ENCODE assay signal across 22 cellular contexts in genomic region chr19:45149129-45149528, GRCh38. TPM values are rescaled to one million over a fixed set of nuclear protein-coding genes. Genes with fewer than 3 reads are reported as not detected.
A peak's percentile ranks its signal among the peaks of the same experiment; 100 is the strongest.
DNase-seq lines count a peak whose midpoint lies in the region; ATAC-seq, FAIRE-seq and TF ChIP-seq lines count a peak whose summit lies in the region.
"Had no signal": no experiment of that assay in that cellular context is flagged by ENCODE, and none has a peak within 500 bp of the region (broad histone marks: within the 10 kb centered on the region; RNA-seq: fewer than 3 reads in every experiment).

No MANE protein-coding gene starts in this region.

- peak overlapping the region; percentile 45 for H3K4me3 Mint-ChIP-seq in CD4-positive, alpha-beta T cell
- H3K4me3 Mint-ChIP-seq in astrocyte (ENCODE audit: unreplicated experiment), result peak overlapping the region; percentile 50
- H3K4me3 Mint-ChIP-seq: CD14-positive monocyte had no signal

- H3K9ac ChIP-seq in HCT116 (ENCODE audit: low read length) (no peak overlapping the region), astrocyte (ENCODE audit: low read length) (no peak overlapping the region)

- no peak overlapping the region for H2AFZ ChIP-seq in HCT116 (ENCODE audit: low read depth, low read length, poor library complexity, severe bottlenecking)
- no peak overlapping the region for H2AFZ ChIP-seq in astrocyte (ENCODE audit: low read depth, low read length)
- H2AFZ ChIP-seq in osteoblast (ENCODE audit: low read length), result no peak overlapping the region

- peak overlapping the region; percentile 45 for H3K27ac Mint-ChIP-seq in CD4-positive, alpha-beta T cell
- H3K27ac Mint-ChIP-seq in astrocyte (ENCODE audit: unreplicated experiment), result no peak overlapping the region

- peaks cover 12% of the 10 kb centered on the region for H3K27me3 Mint-ChIP-seq in CD4-positive, alpha-beta T cell
- H3K27me3 Mint-ChIP-seq in astrocyte (ENCODE audit: low read depth, unreplicated experiment), result peaks cover 13% of the 10 kb centered on the region

- TF ChIP-seq POLR2A in HCT116 (IDR thresholded peaks at IDR 0.05; ENCODE audit: borderline replicate concordance, extremely low read depth, insufficient read depth, insufficient read length), result no peak

- no peak overlapping the region for H3K4me2 ChIP-seq in HCT116 (ENCODE audit: low read length)
- no peak overlapping the region for H3K4me2 ChIP-seq in astrocyte (ENCODE audit: low read length)
- H3K4me2 ChIP-seq in osteoblast (ENCODE audit: insufficient read depth, low read length), result no peak overlapping the region
- H3K4me2 ChIP-seq: A549 had no signal

- H3K27me3 ChIP-seq in CD4-positive, alpha-beta T cell (ENCODE audit: control insufficient read depth, insufficient read depth, low read length), result no peaks in the 10 kb centered on the region
- H3K27me3 ChIP-seq in HCT116 (ENCODE audit: insufficient read depth, low read length) (no peaks in the 10 kb centered on the region), astrocyte (ENCODE audit: insufficient read depth, low read length) (peaks cover 18% of the 10 kb centered on the region), osteoblast (ENCODE audit: insufficient read depth, low read length) (peaks cover 24% of the 10 kb centered on the region)

- no peaks in the 10 kb centered on the region for H3K36me3 Mint-ChIP-seq in CD4-positive, alpha-beta T cell (ENCODE audit: low read depth)
- H3K36me3 Mint-ChIP-seq in astrocyte (ENCODE audit: low read depth, unreplicated experiment), result peaks cover 26% of the 10 kb centered on the region

- FAIRE-seq in astrocyte (lab: Jason Lieb, UNC), result no peak
- FAIRE-seq: A549, D721Med, GM12878, H1 had no signal

- no peaks in the 10 kb centered on the region for H3K9me3 Mint-ChIP-seq in CD4-positive, alpha-beta T cell
- peaks cover 7% of the 10 kb centered on the region for H3K9me3 Mint-ChIP-seq in astrocyte (ENCODE audit: unreplicated experiment)

- RAD21 ChIA-PET in HCT116 (lab: Charles Lee; ENCODE audit: low non-redundant PET in 1 of 2, low total read pairs in 2 of 2, uncharacterized antibody in 2 of 2, unreplicated experiment in 2 of 2), result no interaction called here

- no peaks in the 10 kb centered on the region for H4K20me1 ChIP-seq in HCT116 (ENCODE audit: insufficient read depth)
- H4K20me1 ChIP-seq in astrocyte (ENCODE audit: insufficient read depth, low read length), result peaks cover 29% of the 10 kb centered on the region
- H4K20me1 ChIP-seq in osteoblast (ENCODE audit: insufficient read depth, low read length), result peaks cover 16% of the 10 kb centered on the region

- BruUV-seq in HCT116 (replicated peaks; lab: Mats Ljungman, UMichigan), result TSS peak; percentile 16

- ATAC-seq in CD4-positive, alpha-beta T cell (ENCODE audit: poor library complexity), result no peak
- ATAC-seq in HCT116, result no peak
- ATAC-seq in HG02938 (IDR thresholded peaks at IDR 0.05; ENCODE audit: unreplicated experiment), result no peak
- ATAC-seq in HG03378 (IDR thresholded peaks at IDR 0.05; ENCODE audit: unreplicated experiment), result no peak
- ATAC-seq: A549, GM12878, Panc1 had no signal

- H3K4me1 Mint-ChIP-seq in CD4-positive, alpha-beta T cell (ENCODE audit: low read depth), result peaks cover 18% of the 10 kb centered on the region
- peaks cover 2% of the 10 kb centered on the region for H3K4me1 Mint-ChIP-seq in astrocyte (ENCODE audit: low read depth, unreplicated experiment)

- H3K79me2 ChIP-seq in HCT116 (ENCODE audit: insufficient read depth, low read length) (no peaks in the 10 kb centered on the region), astrocyte (ENCODE audit: insufficient read depth, low read length) (no peaks in the 10 kb centered on the region), osteoblast (ENCODE audit: insufficient read depth, low read length) (no peaks in the 10 kb centered on the region)

- intact Hi-C loops in CD4-positive, alpha-beta T cell (cut with DNase I, micrococcal nuclease), result no loop called here
- intact Hi-C loops in HCT116 (cut with micrococcal nuclease), result no loop called here

- TF ChIP-seq CTCF in CD4-positive, alpha-beta T cell (IDR thresholded peaks at IDR 0.05), result no peak
- no peak for TF ChIP-seq CTCF in HCT116 (IDR thresholded peaks at IDR 0.05 in 2 of 3, conservative IDR thresholded peaks at IDR 0.05 in 1 of 3; ENCODE audit: borderline replicate concordance in 1 of 3, insufficient read depth in 1 of 3, low read depth in 2 of 3, low read length in 2 of 3)
- TF ChIP-seq CTCF in astrocyte (IDR thresholded peaks at IDR 0.05; ENCODE audit: insufficient read depth, low read depth, low read length), result no peak
- no peak for TF ChIP-seq CTCF in osteoblast (IDR thresholded peaks at IDR 0.05; ENCODE audit: extremely low read depth, low read depth, low read length)

- CTCF ChIA-PET in CD4-positive, alpha-beta T cell (lab: Charles Lee), result interaction anchor here (1.9 kb wide), 1 partner anchor 13 kb away, joined by 5 read pairs; no protein-coding TSS in a partner anchor
- CTCF ChIA-PET in HCT116 (lab: Charles Lee), result interaction anchor here (1.0 kb wide), 2 partner anchors 15 to 29 kb away, joined by 3 read pairs; partner anchors contain the start of genes BLOC1S3 and TRAPPC6A

- H3K4me3 ChIP-seq in HCT116 (replicated peaks in 1 of 2; ENCODE audit: low read depth in 1 of 2, low read length in 2 of 2) (no peak overlapping the region), astrocyte (ENCODE audit: insufficient read depth, low read depth, low read length) (no peak overlapping the region), osteoblast (ENCODE audit: insufficient read depth, low read length) (no peak overlapping the region)
- H3K4me3 ChIP-seq: A549, GM12878, SK-N-MC had no signal

- no peaks in the 10 kb centered on the region for H3K9me3 ChIP-seq in CD4-positive, alpha-beta T cell (ENCODE audit: control insufficient read depth, low read length)
- H3K9me3 ChIP-seq in HCT116 (ENCODE audit: control insufficient read depth in 1 of 2, insufficient read depth in 1 of 2, low read depth in 1 of 2, low read length in 2 of 2), result no peaks in the 10 kb centered on the region
- no peaks in the 10 kb centered on the region for H3K9me3 ChIP-seq in astrocyte (ENCODE audit: insufficient read depth, low read depth, low read length)
- H3K9me3 ChIP-seq in osteoblast (ENCODE audit: low read depth, low read length), result no peaks in the 10 kb centered on the region
- H3K9me3 ChIP-seq: A549 had no signal

- no peak overlapping the region for H3K27ac ChIP-seq in CD4-positive, alpha-beta T cell (ENCODE audit: low read depth, low read length)
- H3K27ac ChIP-seq in HCT116 (ENCODE audit: low read depth, low read length) (no peak overlapping the region), astrocyte (ENCODE audit: low read depth, low read length) (no peak overlapping the region), osteoblast (ENCODE audit: low read depth, low read length) (no peak overlapping the region)
- H3K27ac ChIP-seq: A549, SK-N-MC had no signal

- DNase-seq in CD4-positive, alpha-beta T cell, result no peak
- no peak for DNase-seq in HCT116 (ENCODE audit: low read depth, low spot score)
- DNase-seq in astrocyte (ENCODE audit: low read depth), result no peak
- DNase-seq in osteoblast (ENCODE audit: insufficient read length, low spot score, missing footprints), result peak; percentile 61
- DNase-seq in stimulated activated CD4-positive, alpha-beta T cell treated with anti-CD3 and anti-CD28 coated beads, Interleukin-4, amount 100 ng/mL, for 4 hours, result no peak
- DNase-seq: HCEC 1CT, NCI-H1092, NCI-H1417 treated with DMSO at 0.1 percent for 48 hours, NCI-H1694 treated with DMSO at 0.1 percent for 48 hours, NCI-H2081, NCI-H2227 treated with DMSO at 0.1 percent for 48 hours, NCI-H526 treated with DMSO at 0.1 percent for 48 hours, SIG-M5 had no signal

- H3K36me3 ChIP-seq in HCT116 (ENCODE audit: control insufficient read depth in 1 of 2, insufficient read depth in 2 of 2, low read length in 2 of 2), result no peaks in the 10 kb centered on the region
- no peaks in the 10 kb centered on the region for H3K36me3 ChIP-seq in astrocyte (ENCODE audit: insufficient read depth, low read length)
- peaks cover 8% of the 10 kb centered on the region for H3K36me3 ChIP-seq in osteoblast (ENCODE audit: insufficient read depth, low read length)

- POLR2A ChIA-PET in CD4-positive, alpha-beta T cell (lab: Charles Lee), result interaction anchor here (0.9 kb wide), 1 partner anchor 57 kb away, joined by 3 read pairs; no protein-coding TSS in a partner anchor
- POLR2A ChIA-PET in HCT116 (lab: Charles Lee), result no interaction called here

- H3K4me1 ChIP-seq in HCT116 (ENCODE audit: control insufficient read depth in 1 of 2, insufficient read depth in 2 of 2, low read length in 2 of 2) (peaks cover 22 to 33% of the 10 kb centered on the region in 2 experiments), astrocyte (ENCODE audit: insufficient read depth, low read length) (peaks cover 19% of the 10 kb centered on the region), osteoblast (ENCODE audit: insufficient read depth, low read length) (peaks cover 17% of the 10 kb centered on the region)

- H3K9me2 ChIP-seq in HCT116 (ENCODE audit: insufficient read depth), result no peaks in the 10 kb centered on the region

- TF ChIP-seq RAD21 in HCT116 (IDR thresholded peaks at IDR 0.05; ENCODE audit: low read depth), result no peak

TF ChIP-seq in HCT116, 20 proteins besides CTCF, POLR2A, EP300 and RAD21 (continues in another document):
- no peak for TF ChIP-seq FOSL1 (IDR thresholded peaks at IDR 0.05; ENCODE audit: low read depth)
- no peak for TF ChIP-seq ATF3 (IDR thresholded peaks at IDR 0.05)
- TF ChIP-seq EZH2 (IDR thresholded peaks at IDR 0.05), result no peak

RNA-seq across cellular contexts. Expression of gene NKPD1, which starts 11.7 kb away (rescaled TPM):
- total RNA-seq in CD4-positive, alpha-beta T cell, result under 1 TPM; 0.73 to 0.91 TPM
- total RNA-seq in HCT116 (2021; ENCODE audit: unreplicated experiment) (0.64 TPM), astrocyte (not detected in 2 replicates), osteoblast (0.29 TPM in 1 of 2 replicates, not detected in the other)
- polyA plus RNA-seq in HCT116 (2012), result 0.47 and 0.65 TPM in 2 replicates
- polyA plus RNA-seq: CD14-positive monocyte had no signal

RNA-seq across cellular contexts. Expression of gene TRAPPC6A, which starts 28.9 kb away (rescaled TPM):
- total RNA-seq in CD4-positive, alpha-beta T cell, result 10 to 100 TPM; 32.0 to 38.8 TPM
- total RNA-seq in HCT116 (2021; ENCODE audit: unreplicated experiment) (26.9 TPM), astrocyte (14.7 and 16.4 TPM in 2 replicates), osteoblast (13.8 and 17.4 TPM in 2 replicates)
- polyA plus RNA-seq in HCT116 (2012), result 33.9 and 38.7 TPM in 2 replicates

RNA-seq across cellular contexts. Expression of gene BLOC1S3, which starts 29.5 kb away (rescaled TPM):
- 10 to 100 TPM; 14.7 to 18.8 TPM for total RNA-seq in CD4-positive, alpha-beta T cell
- 12.2 TPM for total RNA-seq in HCT116 (2021; ENCODE audit: unreplicated experiment)
- 7.7 and 7.9 TPM in 2 replicates for polyA plus RNA-seq in HCT116 (2012)
- total RNA-seq in astrocyte, result 14.5 TPM in 2 replicates
- 7.2 and 10.0 TPM in 2 replicates for total RNA-seq in osteoblast

RNA-seq across cellular contexts. Expression of gene PPP1R37, which starts 56.1 kb away (rescaled TPM):
- total RNA-seq in CD4-positive, alpha-beta T cell, result 10 to 100 TPM; 17.2 to 19.6 TPM
- 32.7 TPM for total RNA-seq in HCT116 (2021; ENCODE audit: unreplicated experiment)
- 19.0 and 21.7 TPM in 2 replicates for polyA plus RNA-seq in HCT116 (2012)
- total RNA-seq in astrocyte, result 29.1 and 29.2 TPM in 2 replicates
- total RNA-seq in osteoblast, result 43.9 and 53.6 TPM in 2 replicates
